ENCODE assay signal across 8 cellular contexts in genomic region chr7:117673839-117674238, GRCh38.
DNase-seq lines count a peak whose midpoint lies in the region; ATAC-seq and TF ChIP-seq lines count a peak whose summit lies in the region.

No MANE protein-coding gene starts in this region.

- DNase-seq in AG20443 (ENCODE audit: low spot score) (peak; percentile 20), NCI-H69 (lab: John Stamatoyannopoulos, UW) (peak; percentile 40), esophagus muscularis mucosa (ENCODE audit: extremely low spot score) (no peak), pulmonary artery endothelial cell (ENCODE audit: low read depth, low spot score) (peak; percentile 11), adrenal gland (no peak)
- DNase-seq in activated naive CD4-positive, alpha-beta T cell (lab: John Stamatoyannopoulos, UW): no peak
- DNase-seq in stimulated activated CD4-positive, alpha-beta T cell treated with anti-CD3 and anti-CD28 coated beads, Interleukin-1b, Interleukin-23, amount 100 ng/mL, for 48 hours: no peak

- TF ChIP-seq POLR2A in esophagus muscularis mucosa (IDR thresholded peaks at IDR 0.05; ENCODE audit: low read depth) (no peak), adrenal gland (IDR thresholded peaks at IDR 0.05) (no peak)

- no peaks in the 10 kb centered on the region for H3K36me3 ChIP-seq in esophagus muscularis mucosa
- H3K36me3 ChIP-seq in adrenal gland (replicated peaks in 1 of 2): no peaks in the 10 kb centered on the region

- intact Hi-C loops in esophagus muscularis mucosa (cut with DNase I) (loop anchor here (5.0 kb wide), 1 partner anchor 217 kb away; no protein-coding TSS in a partner anchor), adrenal gland (cut with DNase I) (no loop called here)

- H3K9me3 ChIP-seq in esophagus muscularis mucosa (no peaks in the 10 kb centered on the region), adrenal gland (replicated peaks in 1 of 3) (no peaks in the 10 kb centered on the region)

- TF ChIP-seq EP300 in esophagus muscularis mucosa (IDR thresholded peaks at IDR 0.05): no peak

- peak; percentile 69 for ATAC-seq in GM21529 (IDR thresholded peaks at IDR 0.05; ENCODE audit: unreplicated experiment)

- TF ChIP-seq CTCF in esophagus muscularis mucosa (IDR thresholded peaks at IDR 0.05) (peak in 2 of 3 experiments; percentile 14 to 39), adrenal gland (IDR thresholded peaks at IDR 0.05) (peak in 3 of 6 experiments; percentile 17 to 36 (median 21))

- H3K27me3 ChIP-seq in esophagus muscularis mucosa: no peaks in the 10 kb centered on the region
- peaks cover 5% of the 10 kb centered on the region for H3K27me3 ChIP-seq in adrenal gland

- peaks cover 0 to 7% (median 0%) of the 10 kb centered on the region in 4 donors for H3K4me1 ChIP-seq in esophagus muscularis mucosa
- H3K4me1 ChIP-seq in adrenal gland (replicated peaks in 1 of 2): no peaks in the 10 kb centered on the region

- no peak overlapping the region for H3K27ac ChIP-seq in esophagus muscularis mucosa (replicated peaks in 1 of 4)
- no peak overlapping the region for H3K27ac ChIP-seq in adrenal gland

- no peak overlapping the region for H3K4me3 ChIP-seq in esophagus muscularis mucosa
- no peak overlapping the region for H3K4me3 ChIP-seq in adrenal gland

Comparison
In these comparisons a context has a peak if more than half of its experiments do, and no peak if none do; other contexts are left out.
1. DNase-seq: peak in AG20443 (single experiment), NCI-H69 (single experiment) and pulmonary artery endothelial cell (single experiment); none in esophagus muscularis mucosa (single experiment), activated naive CD4-positive, alpha-beta T cell (0 of 4), adrenal gland (0 of 7) and stimulated activated CD4-positive, alpha-beta T cell treated with anti-CD3 and anti-CD28 coated beads, Interleukin-1b, Interleukin-23, amount 100 ng/mL, for 48 hours (single experiment).